Comparison of ENCODE assay signal across 34 cellular contexts in the genomic region with DNA sequence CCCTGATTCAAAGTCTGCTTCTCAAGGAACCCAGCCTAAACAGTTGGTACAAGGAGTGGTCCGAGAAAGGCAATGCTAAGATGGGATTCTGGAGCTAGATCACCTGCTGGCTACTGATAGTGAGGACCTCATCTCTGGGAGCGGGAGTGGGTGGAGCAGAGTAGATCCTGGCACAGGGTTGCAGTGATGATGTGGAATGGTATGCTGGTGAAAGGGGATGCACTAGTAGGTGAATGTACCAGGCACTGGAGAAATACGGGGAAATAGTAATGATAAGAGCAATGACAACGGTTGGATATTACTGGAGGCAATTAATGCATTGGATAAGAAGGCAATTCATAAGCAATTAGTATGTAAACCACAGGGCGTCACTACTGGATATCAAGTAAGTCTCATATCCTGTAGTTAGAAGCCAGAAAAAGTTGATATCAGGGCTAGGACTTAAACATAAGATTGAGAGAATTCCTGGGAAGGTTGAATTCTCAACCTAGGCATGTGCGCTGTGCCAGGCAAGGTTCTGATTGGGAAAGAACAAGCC.
"Had no signal": no experiment of that assay in that cellular context is flagged by ENCODE, and none has a peak within 500 bp of the region (broad histone marks: within the 10 kb centered on the region; RNA-seq: fewer than 3 reads in every experiment).

No MANE protein-coding gene starts in this region.

- H3K27me3 ChIP-seq: adrenal gland, ascending aorta, cardiac muscle cell had no signal

- H3K4me3 ChIP-seq: adrenal gland, ascending aorta, cardiac muscle cell had no signal

- H3K36me3 ChIP-seq: adrenal gland, ascending aorta, cardiac muscle cell had no signal

- FAIRE-seq: bronchial epithelial cell, TTC549 had no signal

- H3K27ac ChIP-seq: adrenal gland, ascending aorta, cardiac muscle cell, VCaP had no signal

- H3K4me1 ChIP-seq: adrenal gland, ascending aorta had no signal

- ATAC-seq: activated CD8-positive, alpha-beta T cell treated with anti-CD3 and anti-CD28 coated beads for 36 hours; activated naive CD4-positive, alpha-beta T cell treated with anti-CD3 and anti-CD28 coated beads, Interleukin-2, amount 50 U/mL, for 72 hours; activated T-cell treated with anti-CD3 and anti-CD28 coated beads, Interleukin-2, amount 50 U/mL, for 4 hours; activated T-cell treated with anti-CD3 and anti-CD28 coated beads, Interleukin-2, amount 50 U/mL, for 72 hours; activated T-helper 17 cell treated with anti-CD3 and anti-CD28 coated beads, Interleukin-2, amount 50 U/mL, for 72 hours had no signal

- DNase-seq: activated B cell treated with CpG ODN at 0.5 μM for 24 hours; activated CD4-positive, alpha-beta memory T cell treated with anti-CD3 and anti-CD28 coated beads for 36 hours; activated CD4-positive, alpha-beta T cell treated with anti-CD3 and anti-CD28 coated beads for 4 hours; activated CD4-positive, alpha-beta T cell treated with anti-CD3 and anti-CD28 coated beads, Interleukin-2, amount 10 ng/mL, durations not matched to agents 24 days and 14 days; activated CD4-positive, alpha-beta T cell treated with anti-CD3 and anti-CD28 coated beads, Interleukin-2, amount 50 U/mL, for 1 hour; activated CD4-positive, alpha-beta T cell treated with anti-CD3 and anti-CD28 coated beads, Interleukin-2, amount 50 U/mL, for 4 hours; activated CD4-positive, CD25-positive, alpha-beta regulatory T cell treated with anti-CD3 and anti-CD28 coated beads, Interleukin-2, amount 50 U/mL, for 72 hours; activated CD8-positive, alpha-beta memory T cell treated with anti-CD3 and anti-CD28 coated beads, Interleukin-2, amount 50 U/mL, for 4 hours; activated CD8-positive, alpha-beta T cell treated with anti-CD3 and anti-CD28 coated beads for 36 hours; activated effector memory CD4-positive, alpha-beta T cell treated with anti-CD3 and anti-CD28 coated beads, Interleukin-2, amount 50 U/mL, for 16 hours; activated gamma-delta T cell treated with Interleukin-2 at 50 U/mL for 16 hours; activated naive CD4-positive, alpha-beta T cell; activated naive CD4-positive, alpha-beta T cell treated with anti-CD3 and anti-CD28 coated beads for 36 hours; activated naive CD4-positive, alpha-beta T cell treated with anti-CD3 and anti-CD28 coated beads, Interleukin-2, amount 50 U/mL, for 16 hours; activated naive CD8-positive, alpha-beta T cell treated with anti-CD3 and anti-CD28 coated beads for 36 hours; activated T-cell treated with anti-CD3 and anti-CD28 coated beads for 4 hours; activated T-cell treated with anti-CD3 and anti-CD28 coated beads, Interleukin-2, amount 50 U/mL, for 1 hour; activated T-cell treated with anti-CD3 and anti-CD28 coated beads, Interleukin-2, amount 50 U/mL, for 4 hours; activated T-cell treated with anti-CD3 and anti-CD28 coated beads, Interleukin-2, amount 50 U/mL, for 72 hours; adrenal gland; amygdala; anterior cingulate cortex; caudate nucleus; cerebellar nuclear complex; T-helper 1 cell; T-helper 2 cell; T-helper 9 cell had no signal

- H3K9me3 ChIP-seq: adrenal gland, ascending aorta had no signal
